Comparison of ENCODE assay signal across 1 cellular context in the genomic region with DNA sequence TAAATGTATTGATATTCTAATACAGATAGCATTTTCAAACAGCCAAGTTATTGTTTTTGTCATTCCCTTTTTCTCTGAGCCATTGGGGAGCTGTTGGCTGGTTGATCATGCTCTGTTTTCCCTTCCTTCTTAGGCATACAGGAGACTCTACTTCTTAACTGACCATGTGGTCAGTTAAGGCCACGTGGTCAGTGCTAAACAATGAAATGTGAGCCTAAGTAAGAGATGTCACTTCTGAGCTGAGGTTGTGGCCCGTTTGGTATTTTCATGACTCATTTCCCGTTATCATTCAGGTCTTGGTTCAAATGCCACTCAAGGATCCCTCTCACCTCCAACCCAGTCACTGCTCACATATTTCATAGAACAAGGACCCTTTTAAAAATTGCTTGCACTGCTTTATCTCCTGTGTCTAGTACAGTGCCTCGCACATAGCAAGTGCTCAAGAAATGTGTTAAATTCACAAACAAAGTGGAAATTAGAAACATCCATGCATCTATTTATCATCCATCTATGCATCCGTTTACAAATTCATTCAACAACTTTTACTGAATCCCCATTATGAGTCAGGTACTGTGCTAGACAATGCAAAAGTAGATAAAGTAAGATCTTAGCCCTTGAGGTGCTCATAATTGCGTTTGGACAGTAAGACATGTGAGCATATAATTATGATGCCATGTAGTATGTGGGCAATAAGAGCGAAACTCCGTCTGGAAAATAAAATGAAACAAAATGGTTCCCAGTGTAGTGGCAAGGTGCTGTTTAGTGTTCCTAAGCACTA.
A peak's percentile ranks its signal among the peaks of the same experiment; 100 is the strongest.
TF ChIP-seq lines count a peak whose summit lies in the region.

No MANE protein-coding gene starts in this region.

TF ChIP-seq in HepG2, 621 proteins besides CTCF, POLR2A, EP300 and RAD21 (continued from another document):
- TF ChIP-seq, protein P1, sequence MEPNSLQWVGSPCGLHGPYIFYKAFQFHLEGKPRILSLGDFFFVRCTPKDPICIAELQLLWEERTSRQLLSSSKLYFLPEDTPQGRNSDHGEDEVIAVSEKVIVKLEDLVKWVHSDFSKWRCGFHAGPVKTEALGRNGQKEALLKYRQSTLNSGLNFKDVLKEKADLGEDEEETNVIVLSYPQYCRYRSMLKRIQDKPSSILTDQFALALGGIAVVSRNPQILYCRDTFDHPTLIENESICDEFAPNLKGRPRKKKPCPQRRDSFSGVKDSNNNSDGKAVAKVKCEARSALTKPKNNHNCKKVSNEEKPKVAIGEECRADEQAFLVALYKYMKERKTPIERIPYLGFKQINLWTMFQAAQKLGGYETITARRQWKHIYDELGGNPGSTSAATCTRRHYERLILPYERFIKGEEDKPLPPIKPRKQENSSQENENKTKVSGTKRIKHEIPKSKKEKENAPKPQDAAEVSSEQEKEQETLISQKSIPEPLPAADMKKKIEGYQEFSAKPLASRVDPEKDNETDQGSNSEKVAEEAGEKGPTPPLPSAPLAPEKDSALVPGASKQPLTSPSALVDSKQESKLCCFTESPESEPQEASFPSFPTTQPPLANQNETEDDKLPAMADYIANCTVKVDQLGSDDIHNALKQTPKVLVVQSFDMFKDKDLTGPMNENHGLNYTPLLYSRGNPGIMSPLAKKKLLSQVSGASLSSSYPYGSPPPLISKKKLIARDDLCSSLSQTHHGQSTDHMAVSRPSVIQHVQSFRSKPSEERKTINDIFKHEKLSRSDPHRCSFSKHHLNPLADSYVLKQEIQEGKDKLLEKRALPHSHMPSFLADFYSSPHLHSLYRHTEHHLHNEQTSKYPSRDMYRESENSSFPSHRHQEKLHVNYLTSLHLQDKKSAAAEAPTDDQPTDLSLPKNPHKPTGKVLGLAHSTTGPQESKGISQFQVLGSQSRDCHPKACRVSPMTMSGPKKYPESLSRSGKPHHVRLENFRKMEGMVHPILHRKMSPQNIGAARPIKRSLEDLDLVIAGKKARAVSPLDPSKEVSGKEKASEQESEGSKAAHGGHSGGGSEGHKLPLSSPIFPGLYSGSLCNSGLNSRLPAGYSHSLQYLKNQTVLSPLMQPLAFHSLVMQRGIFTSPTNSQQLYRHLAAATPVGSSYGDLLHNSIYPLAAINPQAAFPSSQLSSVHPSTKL (CRISPR knock-in tag; IDR thresholded peaks at IDR 0.05), result peak; percentile 61
- TF ChIP-seq TEAD3 (CRISPR knock-in tag; optimal IDR thresholded peaks at IDR 0.05; ENCODE audit: borderline replicate concordance), result peak; percentile 64
- TF ChIP-seq RXRB (CRISPR knock-in tag; IDR thresholded peaks at IDR 0.05; ENCODE audit: borderline replicate concordance), result 0 out of 2 replicates have a peak, but pooled peaks have one; percentile 32
- TF ChIP-seq, protein P2, sequence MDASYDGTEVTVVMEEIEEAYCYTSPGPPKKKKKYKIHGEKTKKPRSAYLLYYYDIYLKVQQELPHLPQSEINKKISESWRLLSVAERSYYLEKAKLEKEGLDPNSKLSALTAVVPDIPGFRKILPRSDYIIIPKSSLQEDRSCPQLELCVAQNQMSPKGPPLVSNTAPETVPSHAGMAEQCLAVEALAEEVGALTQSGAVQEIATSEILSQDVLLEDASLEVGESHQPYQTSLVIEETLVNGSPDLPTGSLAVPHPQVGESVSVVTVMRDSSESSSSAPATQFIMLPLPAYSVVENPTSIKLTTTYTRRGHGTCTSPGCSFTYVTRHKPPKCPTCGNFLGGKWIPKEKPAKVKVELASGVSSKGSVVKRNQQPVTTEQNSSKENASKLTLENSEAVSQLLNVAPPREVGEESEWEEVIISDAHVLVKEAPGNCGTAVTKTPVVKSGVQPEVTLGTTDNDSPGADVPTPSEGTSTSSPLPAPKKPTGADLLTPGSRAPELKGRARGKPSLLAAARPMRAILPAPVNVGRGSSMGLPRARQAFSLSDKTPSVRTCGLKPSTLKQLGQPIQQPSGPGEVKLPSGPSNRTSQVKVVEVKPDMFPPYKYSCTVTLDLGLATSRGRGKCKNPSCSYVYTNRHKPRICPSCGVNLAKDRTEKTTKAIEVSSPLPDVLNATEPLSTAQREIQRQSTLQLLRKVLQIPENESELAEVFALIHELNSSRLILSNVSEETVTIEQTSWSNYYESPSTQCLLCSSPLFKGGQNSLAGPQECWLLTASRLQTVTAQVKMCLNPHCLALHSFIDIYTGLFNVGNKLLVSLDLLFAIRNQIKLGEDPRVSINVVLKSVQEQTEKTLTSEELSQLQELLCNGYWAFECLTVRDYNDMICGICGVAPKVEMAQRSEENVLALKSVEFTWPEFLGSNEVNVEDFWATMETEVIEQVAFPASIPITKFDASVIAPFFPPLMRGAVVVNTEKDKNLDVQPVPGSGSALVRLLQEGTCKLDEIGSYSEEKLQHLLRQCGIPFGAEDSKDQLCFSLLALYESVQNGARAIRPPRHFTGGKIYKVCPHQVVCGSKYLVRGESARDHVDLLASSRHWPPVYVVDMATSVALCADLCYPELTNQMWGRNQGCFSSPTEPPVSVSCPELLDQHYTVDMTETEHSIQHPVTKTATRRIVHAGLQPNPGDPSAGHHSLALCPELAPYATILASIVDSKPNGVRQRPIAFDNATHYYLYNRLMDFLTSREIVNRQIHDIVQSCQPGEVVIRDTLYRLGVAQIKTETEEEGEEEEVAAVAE (CRISPR knock-in tag; IDR thresholded peaks at IDR 0.05; ENCODE audit: borderline replicate concordance), result no peak
- TF ChIP-seq MXI1 (IDR thresholded peaks at IDR 0.05; ENCODE audit: borderline replicate concordance, low read depth, low read length), result peak; percentile 79; the same call in 1 of the 3 replicates
- TF ChIP-seq, protein P3, sequence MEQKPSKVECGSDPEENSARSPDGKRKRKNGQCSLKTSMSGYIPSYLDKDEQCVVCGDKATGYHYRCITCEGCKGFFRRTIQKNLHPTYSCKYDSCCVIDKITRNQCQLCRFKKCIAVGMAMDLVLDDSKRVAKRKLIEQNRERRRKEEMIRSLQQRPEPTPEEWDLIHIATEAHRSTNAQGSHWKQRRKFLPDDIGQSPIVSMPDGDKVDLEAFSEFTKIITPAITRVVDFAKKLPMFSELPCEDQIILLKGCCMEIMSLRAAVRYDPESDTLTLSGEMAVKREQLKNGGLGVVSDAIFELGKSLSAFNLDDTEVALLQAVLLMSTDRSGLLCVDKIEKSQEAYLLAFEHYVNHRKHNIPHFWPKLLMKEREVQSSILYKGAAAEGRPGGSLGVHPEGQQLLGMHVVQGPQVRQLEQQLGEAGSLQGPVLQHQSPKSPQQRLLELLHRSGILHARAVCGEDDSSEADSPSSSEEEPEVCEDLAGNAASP (CRISPR knock-in tag; IDR thresholded peaks at IDR 0.05; ENCODE audit: borderline replicate concordance), result 0 out of 2 replicates have a peak, but pooled peaks have one; percentile 25
- TF ChIP-seq SIX4 (CRISPR knock-in tag; IDR thresholded peaks at IDR 0.05), result peak; percentile 57; the same call in 1 of the 2 replicates
- peak; percentile 77 for TF ChIP-seq SAP130 (CRISPR knock-in tag; IDR thresholded peaks at IDR 0.05; ENCODE audit: low read depth)
- no peak for TF ChIP-seq ZNF143 (CRISPR knock-in tag; IDR thresholded peaks at IDR 0.05)
- no peak for TF ChIP-seq XBP1 (CRISPR knock-in tag; IDR thresholded peaks at IDR 0.05)
- no peak for TF ChIP-seq ZMYM3 (CRISPR knock-in tag; IDR thresholded peaks at IDR 0.05)
- peak; percentile 26; the same call in 1 of the 2 replicates for TF ChIP-seq ETV5 (CRISPR knock-in tag; IDR thresholded peaks at IDR 0.05; ENCODE audit: borderline replicate concordance)
- TF ChIP-seq GATAD1 (CRISPR knock-in tag; IDR thresholded peaks at IDR 0.05), result peak; percentile 31; the same call in 1 of the 2 replicates
- TF ChIP-seq, protein P4, sequence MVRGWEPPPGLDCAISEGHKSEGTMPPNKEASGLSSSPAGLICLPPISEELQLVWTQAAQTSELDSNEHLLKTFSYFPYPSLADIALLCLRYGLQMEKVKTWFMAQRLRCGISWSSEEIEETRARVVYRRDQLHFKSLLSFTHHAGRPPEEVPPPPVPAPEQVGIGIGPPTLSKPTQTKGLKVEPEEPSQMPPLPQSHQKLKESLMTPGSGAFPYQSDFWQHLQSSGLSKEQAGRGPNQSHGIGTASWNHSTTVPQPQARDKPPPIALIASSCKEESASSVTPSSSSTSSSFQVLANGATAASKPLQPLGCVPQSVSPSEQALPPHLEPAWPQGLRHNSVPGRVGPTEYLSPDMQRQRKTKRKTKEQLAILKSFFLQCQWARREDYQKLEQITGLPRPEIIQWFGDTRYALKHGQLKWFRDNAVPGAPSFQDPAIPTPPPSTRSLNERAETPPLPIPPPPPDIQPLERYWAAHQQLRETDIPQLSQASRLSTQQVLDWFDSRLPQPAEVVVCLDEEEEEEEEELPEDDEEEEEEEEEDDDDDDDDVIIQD (CRISPR knock-in tag; IDR thresholded peaks at IDR 0.05; ENCODE audit: low read depth), result peak; percentile 71; the same call in 1 of the 2 replicates
- TF ChIP-seq FOXK1 (CRISPR knock-in tag; IDR thresholded peaks at IDR 0.05; ENCODE audit: borderline replicate concordance, low read depth), result peak; percentile 35; the same call in 1 of the 2 replicates
- no peak for TF ChIP-seq ZKSCAN1 (IDR thresholded peaks at IDR 0.05; ENCODE audit: low read length)
- TF ChIP-seq SOX5 (CRISPR knock-in tag; IDR thresholded peaks at IDR 0.05; ENCODE audit: borderline replicate concordance), result peak; percentile 44; the same call in 1 of the 2 replicates
- TF ChIP-seq, protein P5, sequence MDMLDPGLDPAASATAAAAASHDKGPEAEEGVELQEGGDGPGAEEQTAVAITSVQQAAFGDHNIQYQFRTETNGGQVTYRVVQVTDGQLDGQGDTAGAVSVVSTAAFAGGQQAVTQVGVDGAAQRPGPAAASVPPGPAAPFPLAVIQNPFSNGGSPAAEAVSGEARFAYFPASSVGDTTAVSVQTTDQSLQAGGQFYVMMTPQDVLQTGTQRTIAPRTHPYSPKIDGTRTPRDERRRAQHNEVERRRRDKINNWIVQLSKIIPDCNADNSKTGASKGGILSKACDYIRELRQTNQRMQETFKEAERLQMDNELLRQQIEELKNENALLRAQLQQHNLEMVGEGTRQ (IDR thresholded peaks at IDR 0.05; ENCODE audit: low read depth, low read length), result peak; percentile 78
- TF ChIP-seq, protein P5 (CRISPR knock-in tag; IDR thresholded peaks at IDR 0.05; ENCODE audit: borderline replicate concordance), result peak; percentile 53; the same call in 1 of the 2 replicates
- TF ChIP-seq, protein P6, sequence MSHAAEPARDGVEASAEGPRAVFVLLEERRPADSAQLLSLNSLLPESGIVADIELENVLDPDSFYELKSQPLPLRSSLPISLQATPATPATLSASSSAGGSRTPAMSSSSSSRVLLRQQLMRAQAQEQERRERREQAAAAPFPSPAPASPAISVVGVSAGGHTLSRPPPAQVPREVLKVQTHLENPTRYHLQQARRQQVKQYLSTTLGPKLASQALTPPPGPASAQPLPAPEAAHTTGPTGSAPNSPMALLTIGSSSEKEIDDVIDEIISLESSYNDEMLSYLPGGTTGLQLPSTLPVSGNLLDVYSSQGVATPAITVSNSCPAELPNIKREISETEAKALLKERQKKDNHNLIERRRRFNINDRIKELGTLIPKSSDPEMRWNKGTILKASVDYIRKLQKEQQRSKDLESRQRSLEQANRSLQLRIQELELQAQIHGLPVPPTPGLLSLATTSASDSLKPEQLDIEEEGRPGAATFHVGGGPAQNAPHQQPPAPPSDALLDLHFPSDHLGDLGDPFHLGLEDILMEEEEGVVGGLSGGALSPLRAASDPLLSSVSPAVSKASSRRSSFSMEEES (CRISPR knock-in tag; IDR thresholded peaks at IDR 0.05), result 0 out of 2 replicates have a peak, but pooled peaks have one; percentile 32
- peak; percentile 20; the same call in 1 of the 2 replicates for TF ChIP-seq ELF3 (CRISPR knock-in tag; IDR thresholded peaks at IDR 0.05)
- TF ChIP-seq, protein P7, sequence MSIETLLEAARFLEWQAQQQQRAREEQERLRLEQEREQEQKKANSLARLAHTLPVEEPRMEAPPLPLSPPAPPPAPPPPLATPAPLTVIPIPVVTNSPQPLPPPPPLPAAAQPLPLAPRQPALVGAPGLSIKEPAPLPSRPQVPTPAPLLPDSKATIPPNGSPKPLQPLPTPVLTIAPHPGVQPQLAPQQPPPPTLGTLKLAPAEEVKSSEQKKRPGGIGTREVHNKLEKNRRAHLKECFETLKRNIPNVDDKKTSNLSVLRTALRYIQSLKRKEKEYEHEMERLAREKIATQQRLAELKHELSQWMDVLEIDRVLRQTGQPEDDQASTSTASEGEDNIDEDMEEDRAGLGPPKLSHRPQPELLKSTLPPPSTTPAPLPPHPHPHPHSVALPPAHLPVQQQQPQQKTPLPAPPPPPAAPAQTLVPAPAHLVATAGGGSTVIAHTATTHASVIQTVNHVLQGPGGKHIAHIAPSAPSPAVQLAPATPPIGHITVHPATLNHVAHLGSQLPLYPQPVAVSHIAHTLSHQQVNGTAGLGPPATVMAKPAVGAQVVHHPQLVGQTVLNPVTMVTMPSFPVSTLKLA (IDR thresholded peaks at IDR 0.05), result peak; percentile 94
- TF ChIP-seq RAD51 (IDR thresholded peaks at IDR 0.05; ENCODE audit: borderline replicate concordance), result peak; percentile 74; the same call in 1 of the 2 replicates
- peak; percentile 65 for TF ChIP-seq RARA (CRISPR knock-in tag; IDR thresholded peaks at IDR 0.05)
